ENCODE assay signal across 8 cellular contexts in the genomic region with DNA sequence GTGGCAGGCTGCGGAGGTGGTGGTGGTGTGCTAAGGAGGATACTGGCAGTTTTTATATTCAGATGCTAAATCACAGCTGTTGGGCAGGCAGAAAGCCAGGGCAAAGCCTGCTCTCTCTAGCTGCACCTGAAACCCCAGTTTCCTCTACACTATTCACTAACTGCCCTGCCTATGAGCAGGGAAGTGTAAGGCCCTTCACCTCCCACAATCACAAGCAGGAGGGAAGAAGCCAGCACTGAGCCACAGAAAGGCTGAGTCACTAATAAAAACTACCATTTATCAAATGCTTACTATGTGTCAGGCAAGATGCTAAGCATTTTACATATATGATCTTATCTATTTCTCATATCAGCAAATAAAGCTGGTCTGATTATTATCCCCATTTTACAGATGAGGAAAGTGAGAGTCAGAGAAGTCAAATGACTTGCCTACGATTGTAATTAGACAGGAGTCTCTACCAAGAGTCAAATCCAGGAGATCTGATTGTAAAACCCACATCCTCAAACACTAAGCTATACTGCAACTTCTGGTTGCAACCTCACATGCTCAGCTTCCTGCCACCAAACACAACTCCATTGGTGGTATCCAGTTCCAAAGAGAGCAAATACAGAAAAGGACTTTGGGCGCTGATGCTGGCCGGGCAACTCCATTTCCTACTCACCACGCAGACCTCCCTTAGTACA. TPM values are rescaled to one million over a fixed set of nuclear protein-coding genes. Genes with fewer than 3 reads are reported as not detected.
DNase-seq lines count a peak whose midpoint lies in the region; ATAC-seq and TF ChIP-seq lines count a peak whose summit lies in the region.

No MANE protein-coding gene starts in this region.

- peak overlapping the region in 1 of 2 donors; percentile 20 for H3K4me3 ChIP-seq in CD4-positive, alpha-beta memory T cell (ENCODE audit: low read length in 2 of 2)
- H3K4me3 ChIP-seq in left ventricle myocardium inferior = no peak overlapping the region
- no peak overlapping the region for H3K4me3 ChIP-seq in BE2C (ENCODE audit: low read depth, low read length)

- no peaks in the 10 kb centered on the region for H3K9me3 ChIP-seq in CD4-positive, alpha-beta memory T cell (ENCODE audit: control insufficient read depth in 1 of 2, low read length in 2 of 2)
- H3K9me3 ChIP-seq in left ventricle myocardium inferior (replicated peaks) = no peaks in the 10 kb centered on the region
- H3K9me3 ChIP-seq in BE2C = no peaks in the 10 kb centered on the region; the same call in 1 of the 2 replicates

- H3K27me3 Mint-ChIP-seq in CD4-positive, alpha-beta memory T cell = no peaks in the 10 kb centered on the region

- POLR2A ChIA-PET in CD4-positive, alpha-beta memory T cell (lab: Charles Lee; ENCODE audit: partially characterized antibody) = interaction anchor here (0.6 to 3.1 kb wide), 22 partner anchors 9 to 316 kb away, joined by 3 to 58 read pairs (median 5); a partner anchor contains a TSS

- H3K4me3 Mint-ChIP-seq in CD4-positive, alpha-beta memory T cell = peak overlapping the region; percentile 8 to 82 (median 57)

- CTCF ChIA-PET in CD4-positive, alpha-beta memory T cell (lab: Charles Lee; ENCODE audit: partially characterized antibody) = interaction anchor here (0.7 to 2.6 kb wide), 6 partner anchors 10 to 190 kb away, joined by 3 to 9 read pairs (median 4); no protein-coding TSS in a partner anchor

- H3K27ac ChIP-seq in CD4-positive, alpha-beta memory T cell (ENCODE audit: low read depth, low read length) = peak overlapping the region; percentile 12
- peak overlapping the region; percentile 38 for H3K27ac ChIP-seq in left ventricle myocardium inferior (replicated peaks)

- no peaks in the 10 kb centered on the region for H3K36me3 ChIP-seq in CD4-positive, alpha-beta memory T cell (ENCODE audit: insufficient read depth, low read length)
- no peaks in the 10 kb centered on the region for H3K36me3 ChIP-seq in left ventricle myocardium inferior
- H3K36me3 ChIP-seq in BE2C = no peaks in the 10 kb centered on the region

- peaks cover 25 to 50% (median 31%) of the 10 kb centered on the region in 4 donors for H3K4me1 Mint-ChIP-seq in CD4-positive, alpha-beta memory T cell

- H3K9me3 Mint-ChIP-seq in CD4-positive, alpha-beta memory T cell = peaks cover 0 to 3% (median 0%) of the 10 kb centered on the region in 8 donors

- intact Hi-C loops in CD4-positive, alpha-beta memory T cell (cut with micrococcal nuclease) = loop anchor here (1.0 to 2.0 kb wide), 2 partner anchors 18 to 38 kb away; a partner anchor contains a TSS
- intact Hi-C loops in left ventricle myocardium inferior (cut with micrococcal nuclease) = no loop called here

- TF ChIP-seq CTCF in left ventricle myocardium inferior (IDR thresholded peaks at IDR 0.05; ENCODE audit: borderline replicate concordance) (no peak), BE2C (IDR thresholded peaks at IDR 0.05; ENCODE audit: low read depth, low read length) (no peak)

- ATAC-seq in HG02610 (IDR thresholded peaks at IDR 0.05; ENCODE audit: unreplicated experiment) (peak; percentile 83), GM18520 (IDR thresholded peaks at IDR 0.05; ENCODE audit: unreplicated experiment) (no peak), HG03039 (IDR thresholded peaks at IDR 0.05; ENCODE audit: unreplicated experiment) (no peak)

- DNase-seq in CD4-positive, alpha-beta memory T cell = peak; percentile 59 to 77 (median 63)
- peak; percentile 3 for DNase-seq in activated CD4-positive, alpha-beta T cell treated with anti-CD3 and anti-CD28 coated beads, Interleukin-2, amount 50 U/mL, for 1 hour
- DNase-seq in left ventricle myocardium inferior (peak; percentile 22), BE2C (no peak), NCI-H1048 (lab: John Stamatoyannopoulos, UW) (no peak)

- no peaks in the 10 kb centered on the region for H3K36me3 Mint-ChIP-seq in CD4-positive, alpha-beta memory T cell

- peak overlapping the region; percentile 73 to 85 (median 83) for H3K27ac Mint-ChIP-seq in CD4-positive, alpha-beta memory T cell

- peaks cover 30% of the 10 kb centered on the region for H3K4me1 ChIP-seq in CD4-positive, alpha-beta memory T cell (ENCODE audit: insufficient read depth, low read length)
- H3K4me1 ChIP-seq in left ventricle myocardium inferior = no peaks in the 10 kb centered on the region
- peaks cover 16% of the 10 kb centered on the region for H3K4me1 ChIP-seq in BE2C

- H3K27me3 ChIP-seq in CD4-positive, alpha-beta memory T cell (ENCODE audit: insufficient read depth, low read length) = no peaks in the 10 kb centered on the region
- H3K27me3 ChIP-seq in left ventricle myocardium inferior (ENCODE audit: low read depth) = no peaks in the 10 kb centered on the region
- no peaks in the 10 kb centered on the region for H3K27me3 ChIP-seq in BE2C

RNA-seq across cellular contexts. Expression of a gene that starts 17.7 kb away (rescaled TPM):
- total RNA-seq in CD4-positive, alpha-beta memory T cell = 100 to 1,000 TPM; 176 to 180 TPM
- 10 to 100 TPM; 26.3 to 42.8 TPM for polyA plus RNA-seq in CD4-positive, alpha-beta memory T cell
- total RNA-seq in left ventricle myocardium inferior = 125 TPM
- 24.4 TPM for polyA plus RNA-seq in BE2C (2012; ENCODE audit: insufficient read depth, insufficient read length, low read depth)

Comparison
In these comparisons a context has a peak if more than half of its experiments do, and no peak if none do; other contexts are left out.
1. DNase-seq: peak in CD4-positive, alpha-beta memory T cell (5 of 5), activated CD4-positive, alpha-beta T cell treated with anti-CD3 and anti-CD28 coated beads, Interleukin-2, amount 50 U/mL, for 1 hour (single experiment) and left ventricle myocardium inferior (single experiment); none in BE2C (single experiment) and NCI-H1048 (single experiment).